Comparison of ENCODE assay signal across 7 cellular contexts in genomic region chr10:132223156-132223590, GRCh38. TPM values are rescaled to one million over a fixed set of nuclear protein-coding genes. Genes with fewer than 3 reads are reported as not detected.
DNase-seq lines count a peak whose midpoint lies in the region; ATAC-seq, FAIRE-seq and TF ChIP-seq lines count a peak whose summit lies in the region.

No MANE protein-coding gene starts in this region.

- no peak for TF ChIP-seq POLR2A in GM12891 (IDR thresholded peaks at IDR 0.05; ENCODE audit: low read depth, low read length)

- FAIRE-seq in GM12891 (lab: Jason Lieb, UNC): peak; percentile 68

- no peak overlapping the region for H3K27ac ChIP-seq in epithelial cell of prostate

- ATAC-seq in HG02759 (IDR thresholded peaks at IDR 0.05; ENCODE audit: unreplicated experiment): peak; percentile 89

- DNase-seq in GM12891 (ENCODE audit: insufficient read length, low spot score): peak; percentile 78
- peak; percentile 26 for DNase-seq in NCI-H82 treated with DMSO at 0.1 percent for 48 hours (lab: John Stamatoyannopoulos, UW; ENCODE audit: unreplicated experiment)
- peak; percentile 57 for DNase-seq in activated CD8-positive, alpha-beta memory T cell treated with anti-CD3 and anti-CD28 coated beads, Interleukin-2, amount 50 U/mL, for 4 hours
- DNase-seq in epithelial cell of prostate (ENCODE audit: low read depth, low spot score): peak; percentile 16
- DNase-seq in myocyte (ENCODE audit: low read depth): peak; percentile 79
- peak; percentile 24 to 30 for DNase-seq in stimulated activated CD8-positive, alpha-beta memory T cell treated with anti-CD3 and anti-CD28 coated beads, Interleukin-7, amount 100 ng/mL, for 4 hours (ENCODE audit: low read depth in 2 of 2)

TF ChIP-seq in GM12891, 5 proteins besides CTCF, POLR2A, EP300 and RAD21:
- TF ChIP-seq POU2F2 (IDR thresholded peaks at IDR 0.05; ENCODE audit: low read depth, low read length) (no peak), SPI1 (IDR thresholded peaks at IDR 0.05; ENCODE audit: low read depth, low read length) (no peak), TAF1 (IDR thresholded peaks at IDR 0.05; ENCODE audit: low read depth, low read length) (no peak), PAX5 (IDR thresholded peaks at IDR 0.05; ENCODE audit: insufficient read depth, low read length, severe bottlenecking) (no peak), POLR2AphosphoS5 (IDR thresholded peaks at IDR 0.05; ENCODE audit: low read depth, low read length) (no peak)

RNA-seq across cellular contexts. Expression of gene DPYSL4, which starts 36.4 kb away (rescaled TPM):
- polyA plus RNA-seq in GM12891 (2012; ENCODE audit: low read depth, missing spikeins): 0.98 TPM
- 21.0 and 22.3 TPM in 2 replicates for total RNA-seq in myocyte
- polyA plus RNA-seq in myocyte (2012): 27.9 TPM

Comparison
In these comparisons a context has a peak if more than half of its experiments do, and no peak if none do; other contexts are left out.
1. DNase-seq: peak in every context shown above with its lines; median percentile 79 in myocyte; 78 in GM12891; 57 in activated CD8-positive, alpha-beta memory T cell treated with anti-CD3 and anti-CD28 coated beads, Interleukin-2, amount 50 U/mL, for 4 hours; 27 in stimulated activated CD8-positive, alpha-beta memory T cell treated with anti-CD3 and anti-CD28 coated beads, Interleukin-7, amount 100 ng/mL, for 4 hours; 26 in NCI-H82 treated with DMSO at 0.1 percent for 48 hours; 16 in epithelial cell of prostate.